ENCODE assay signal across 7 cellular contexts in genomic region chr9:114098660-114099522, GRCh38. TPM values are rescaled to one million over a fixed set of nuclear protein-coding genes. Genes with fewer than 3 reads are reported as not detected.
DNase-seq lines count a peak whose midpoint lies in the region; ATAC-seq and TF ChIP-seq lines count a peak whose summit lies in the region.

TSS of gene KIF12 (minus strand) at chr9:114099292. CDS start at chr9:114099276, 16 bp downstream.

- H3K27me3 ChIP-seq in esophagus squamous epithelium: peaks cover 0 to 57% (median 3%) of the 10 kb centered on the region in 4 donors

- H3K27ac Mint-ChIP-seq in nephron: peak within 1 kb of the TSS; percentile 96 to 99 (median 98)

- H3K9me3 Mint-ChIP-seq in nephron: peaks cover 14% of the 10 kb centered on the region

- peaks cover 53% of the 10 kb centered on the region for H3K27me3 Mint-ChIP-seq in nephron (ENCODE audit: low read depth)

- TF ChIP-seq POLR2A in esophagus squamous epithelium (IDR thresholded peaks at IDR 0.05): no peak

- H3K36me3 ChIP-seq in esophagus squamous epithelium: no peaks in the 10 kb centered on the region

- peak; percentile 88 for DNase-seq in HK-2 (ENCODE audit: unreplicated experiment)
- peak; percentile 40 for DNase-seq in SK-MEL-5 (ENCODE audit: low read depth, low spot score)
- no peak for DNase-seq in esophagus squamous epithelium (lab: John Stamatoyannopoulos, UW)
- no peak for DNase-seq in NCI-H2196 (lab: John Stamatoyannopoulos, UW; ENCODE audit: unreplicated experiment)
- DNase-seq in GOT3 (lab: John Stamatoyannopoulos, UW): no peak

- WGBS in esophagus squamous epithelium, 2 donors: 40 to 51% methylated on average over 25 to 29 of the region's 45 CpGs

- intact Hi-C loops in esophagus squamous epithelium (cut with DNase I): no loop called here

- H3K4me1 Mint-ChIP-seq in nephron: peaks cover 30% of the 10 kb centered on the region

- no peak within 1 kb of the TSS for H3K27ac ChIP-seq in esophagus squamous epithelium

- TF ChIP-seq CTCF in esophagus squamous epithelium (IDR thresholded peaks at IDR 0.05): no peak
- no peak for TF ChIP-seq CTCF in nephron (IDR thresholded peaks at IDR 0.05; ENCODE audit: unreplicated experiment in 3 of 3)

- peak within 1 kb of the TSS; percentile 19 to 70 (median 42) for H3K4me3 ChIP-seq in esophagus squamous epithelium

- H3K4me1 ChIP-seq in esophagus squamous epithelium: peaks cover 4 to 22% (median 10%) of the 10 kb centered on the region in 3 donors

- peaks cover 0 to 13% (median 5%) of the 10 kb centered on the region in 3 donors for H3K9me3 ChIP-seq in esophagus squamous epithelium

- no peak for ATAC-seq in HG03342 (IDR thresholded peaks at IDR 0.05; ENCODE audit: unreplicated experiment)

- in situ Hi-C loops in SK-MEL-5 (cut with HindIII; ENCODE audit: low pct_unique_long_range_greater_than_20kb, low sequenced_read_pairs): no loop called here

- peak within 1 kb of the TSS; percentile 90 to 91 (median 90) for H3K4me3 Mint-ChIP-seq in nephron

- peaks cover 20% of the 10 kb centered on the region for H3K36me3 Mint-ChIP-seq in nephron (ENCODE audit: low read depth)

RNA-seq across cellular contexts. Expression of gene KIF12, which starts in this region (rescaled TPM):
- total RNA-seq in SK-MEL-5 (2014; rRNA removed; shearing (Covaris generic)): 0.82 TPM in 1 of 2 replicates, not detected in the other
- polyA plus RNA-seq in SK-MEL-5 (2015; cell fraction: cytosol; rRNA removed): 0.04 and 0.05 TPM in 2 replicates
- polyA plus RNA-seq in SK-MEL-5 (2015; cell fraction: nucleus; rRNA removed): 0.18 and 3.0 TPM in 2 replicates
- total RNA-seq in esophagus squamous epithelium: 1 to 10 TPM in 1 of 4 donors, not detected in 3; 1.2 TPM

Comparison
In these comparisons a context has a peak if more than half of its experiments do, and no peak if none do; other contexts are left out.
1. DNase-seq: peak in HK-2 (single experiment) and SK-MEL-5 (single experiment); none in esophagus squamous epithelium (single experiment), NCI-H2196 (single experiment) and GOT3 (single experiment).